11 cellular contexts compared by ENCODE assay signal in the genomic region with DNA sequence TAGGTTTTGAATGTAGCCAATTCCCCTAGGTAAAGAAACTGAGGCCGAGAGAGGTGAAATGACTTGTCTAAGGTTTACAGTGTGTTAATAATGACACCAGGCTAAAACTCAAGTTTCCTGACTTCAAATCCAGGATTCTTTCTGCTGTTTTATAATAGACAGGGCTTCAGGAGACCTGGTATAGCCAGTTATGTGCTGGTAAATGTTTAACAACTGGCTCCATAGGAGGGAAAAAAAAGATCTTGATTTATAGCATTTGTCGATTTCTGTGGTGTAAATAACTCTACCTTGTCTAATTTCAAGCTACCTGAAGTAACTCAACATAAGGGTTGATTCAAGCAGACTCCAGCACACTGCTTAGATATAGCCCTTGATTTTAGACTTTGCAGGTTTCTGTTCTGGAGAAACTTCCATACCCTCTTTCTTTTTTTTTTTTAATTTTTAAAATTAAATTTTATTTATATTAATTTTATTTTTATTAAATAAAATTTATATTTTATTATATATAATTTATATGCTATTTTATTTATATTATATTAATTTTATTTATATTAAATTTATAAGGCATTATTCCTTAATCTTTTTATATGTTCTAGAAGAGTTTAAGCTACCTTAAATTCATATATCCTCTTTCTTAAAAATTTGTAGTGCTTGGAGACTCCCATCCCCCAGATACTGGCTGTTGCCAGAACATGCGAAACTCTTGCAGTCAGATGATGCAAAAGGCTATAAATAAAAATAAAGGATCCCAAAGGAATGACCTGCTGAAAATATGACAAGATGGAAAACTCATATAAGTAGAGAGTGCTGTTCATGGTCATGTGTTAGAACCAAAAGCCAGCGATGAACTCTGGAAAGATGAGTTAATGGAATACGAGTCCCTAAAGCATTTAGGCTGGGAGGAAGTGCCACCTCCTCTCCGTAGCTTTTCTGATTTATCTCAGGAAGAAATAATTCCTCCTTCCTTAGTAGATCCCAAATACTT. TPM values are rescaled to one million over a fixed set of nuclear protein-coding genes. Genes with fewer than 3 reads are reported as not detected.
DNase-seq lines count a peak whose midpoint lies in the region; ATAC-seq, FAIRE-seq and TF ChIP-seq lines count a peak whose summit lies in the region.
"Had no signal": no experiment of that assay in that cellular context is flagged by ENCODE, and none has a peak within 500 bp of the region (broad histone marks: within the 10 kb centered on the region; RNA-seq: fewer than 3 reads in every experiment).

No MANE protein-coding gene starts in this region.

- H3K27ac Mint-ChIP-seq in nephron: peak overlapping the region; percentile 94 to 96 (median 95)
- no peak overlapping the region for H3K27ac Mint-ChIP-seq in CD4-positive, alpha-beta T cell
- H3K27ac Mint-ChIP-seq: IgD-negative memory B cell had no signal

- in situ Hi-C loops in SK-MEL-5 (cut with HindIII; ENCODE audit: low pct_unique_long_range_greater_than_20kb, low sequenced_read_pairs): no loop called here

- H3K9me3 Mint-ChIP-seq in nephron: no peaks in the 10 kb centered on the region
- no peaks in the 10 kb centered on the region for H3K9me3 Mint-ChIP-seq in CD4-positive, alpha-beta T cell
- H3K9me3 Mint-ChIP-seq: IgD-negative memory B cell had no signal

- H3K36me3 ChIP-seq in vagina: no peaks in the 10 kb centered on the region

- TF ChIP-seq POLR2A in vagina (IDR thresholded peaks at IDR 0.05): no peak

- H3K27me3 Mint-ChIP-seq in nephron (ENCODE audit: low read depth): peaks cover 12% of the 10 kb centered on the region
- peaks cover 9% of the 10 kb centered on the region for H3K27me3 Mint-ChIP-seq in CD4-positive, alpha-beta T cell

- CTCF ChIA-PET in CD4-positive, alpha-beta T cell (lab: Charles Lee): no interaction called here

- TF ChIP-seq CTCF in nephron (IDR thresholded peaks at IDR 0.05; ENCODE audit: unreplicated experiment in 3 of 3): no peak
- no peak for TF ChIP-seq CTCF in vagina (IDR thresholded peaks at IDR 0.05)
- TF ChIP-seq CTCF in CD4-positive, alpha-beta T cell (IDR thresholded peaks at IDR 0.05): no peak

- no peak overlapping the region for H3K4me3 ChIP-seq in vagina

- intact Hi-C loops in vagina (cut with DNase I): no loop called here
- intact Hi-C loops in CD4-positive, alpha-beta T cell (cut with DNase I, micrococcal nuclease): no loop called here

- DNase-seq in SK-MEL-5 (ENCODE audit: low read depth, low spot score) (peak; percentile 76), fibroblast of peridontal ligament (ENCODE audit: extremely low read depth) (peak; percentile 90), vagina (ENCODE audit: extremely low spot score in 2 of 2) (no peak), COR-L47 (lab: John Stamatoyannopoulos, UW) (no peak), GM19239 (ENCODE audit: insufficient read length, low spot score) (no peak)
- DNase-seq in CD4-positive, alpha-beta T cell: no peak
- DNase-seq: EL, NCI-H2107, RPMI8226 had no signal

- peak overlapping the region; percentile 81 for H3K27ac ChIP-seq in vagina
- H3K27ac ChIP-seq in CD4-positive, alpha-beta T cell (ENCODE audit: low read depth, low read length): no peak overlapping the region

- peaks cover 60% of the 10 kb centered on the region for H3K4me1 Mint-ChIP-seq in nephron
- H3K4me1 Mint-ChIP-seq in CD4-positive, alpha-beta T cell (ENCODE audit: low read depth): no peaks in the 10 kb centered on the region
- H3K4me1 Mint-ChIP-seq: IgD-negative memory B cell had no signal

- no peaks in the 10 kb centered on the region for H3K36me3 Mint-ChIP-seq in nephron (ENCODE audit: low read depth)
- H3K36me3 Mint-ChIP-seq in CD4-positive, alpha-beta T cell (ENCODE audit: low read depth): no peaks in the 10 kb centered on the region
- H3K36me3 Mint-ChIP-seq: IgD-negative memory B cell had no signal

- H3K4me3 Mint-ChIP-seq in nephron: peak overlapping the region in 2 of 3 experiments; percentile 17 to 51
- H3K4me3 Mint-ChIP-seq in CD4-positive, alpha-beta T cell: no peak overlapping the region
- H3K4me3 Mint-ChIP-seq: IgD-negative memory B cell had no signal

- no peaks in the 10 kb centered on the region for H3K27me3 ChIP-seq in vagina
- no peaks in the 10 kb centered on the region for H3K27me3 ChIP-seq in CD4-positive, alpha-beta T cell (ENCODE audit: control insufficient read depth, insufficient read depth, low read length)

- peaks cover 49% of the 10 kb centered on the region for H3K4me1 ChIP-seq in vagina

- H3K9me3 ChIP-seq in vagina: no peaks in the 10 kb centered on the region
- no peaks in the 10 kb centered on the region for H3K9me3 ChIP-seq in CD4-positive, alpha-beta T cell (ENCODE audit: control insufficient read depth, low read length)

- POLR2A ChIA-PET in CD4-positive, alpha-beta T cell (lab: Charles Lee): no interaction called here

- ATAC-seq in CD4-positive, alpha-beta T cell (ENCODE audit: poor library complexity): no peak

- no peak for FAIRE-seq in GM19239 (lab: Jason Lieb, UNC)

RNA-seq across cellular contexts. Expression of a gene that starts 35.4 kb away (rescaled TPM):
- total RNA-seq in SK-MEL-5 (2014; rRNA removed; shearing (Covaris generic)): 80.4 and 87.1 TPM in 2 replicates
- 83.5 and 90.8 TPM in 2 replicates for polyA plus RNA-seq in SK-MEL-5 (2015; cell fraction: cytosol; rRNA removed)
- 379 and 408 TPM in 2 replicates for polyA plus RNA-seq in SK-MEL-5 (2015; cell fraction: nucleus; rRNA removed)
- 72.4 TPM for total RNA-seq in vagina
- total RNA-seq in CD4-positive, alpha-beta T cell: 100 to 1,000 TPM; 346 to 356 TPM

RNA-seq across cellular contexts. Expression of a gene that starts 55.9 kb away (rescaled TPM):
- total RNA-seq in SK-MEL-5 (2014; rRNA removed; shearing (Covaris generic)): 60.9 and 67.7 TPM in 2 replicates
- 53.1 and 77.2 TPM in 2 replicates for polyA plus RNA-seq in SK-MEL-5 (2015; cell fraction: cytosol; rRNA removed)
- 74.5 and 105 TPM in 2 replicates for polyA plus RNA-seq in SK-MEL-5 (2015; cell fraction: nucleus; rRNA removed)
- 92.8 TPM for total RNA-seq in vagina
- total RNA-seq in CD4-positive, alpha-beta T cell: 100 to 1,000 TPM; 172 to 183 TPM

Comparison
In these comparisons a context has a peak if more than half of its experiments do, and no peak if none do; other contexts are left out.
1. DNase-seq: peak in SK-MEL-5 (single experiment) and fibroblast of peridontal ligament (single experiment); none in vagina (0 of 2), COR-L47 (single experiment), GM19239 (single experiment) and CD4-positive, alpha-beta T cell (0 of 10).